In genomic region chr13:108558489-108558888, GRCh38 we compare ENCODE assay signal across 8 cellular contexts.
"Had no signal": no experiment of that assay in that cellular context is flagged by ENCODE, and none has a peak within 500 bp of the region (broad histone marks: within the 10 kb centered on the region; RNA-seq: fewer than 3 reads in every experiment).

No MANE protein-coding gene starts in this region.

- H3K4me3 ChIP-seq: GM23338, HAP-1, K562 had no signal

- H2AFZ ChIP-seq: GM23338 had no signal

- H3K4me2 ChIP-seq: GM23338 had no signal

- FAIRE-seq: HTR-8/SVneo, K562 had no signal

- H3K4me1 ChIP-seq: HAP-1 had no signal

- H3K36me3 ChIP-seq: HAP-1 had no signal

- ATAC-seq: GM23338, HCT116, K562 had no signal

- DNase-seq: H7, HFFc6, IMR-90 had no signal
